In genomic region chr7:99408347-99409191, GRCh38 we compare ENCODE assay signal across 1 cellular context.
TF ChIP-seq lines count a peak whose summit lies in the region.

BUD31 (plus strand) TSS chr7:99408969; CDS start chr7:99411093, 2,124 bp downstream.
A gene with protein sequence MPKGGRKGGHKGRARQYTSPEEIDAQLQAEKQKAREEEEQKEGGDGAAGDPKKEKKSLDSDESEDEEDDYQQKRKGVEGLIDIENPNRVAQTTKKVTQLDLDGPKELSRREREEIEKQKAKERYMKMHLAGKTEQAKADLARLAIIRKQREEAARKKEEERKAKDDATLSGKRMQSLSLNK (minus strand): TSS chr7:99408597. CDS start chr7:99408548, 49 bp downstream.

TF ChIP-seq in HEK293, 187 proteins besides CTCF, POLR2A, EP300 and RAD21 (continued from another document):
- TF ChIP-seq, protein P1, sequence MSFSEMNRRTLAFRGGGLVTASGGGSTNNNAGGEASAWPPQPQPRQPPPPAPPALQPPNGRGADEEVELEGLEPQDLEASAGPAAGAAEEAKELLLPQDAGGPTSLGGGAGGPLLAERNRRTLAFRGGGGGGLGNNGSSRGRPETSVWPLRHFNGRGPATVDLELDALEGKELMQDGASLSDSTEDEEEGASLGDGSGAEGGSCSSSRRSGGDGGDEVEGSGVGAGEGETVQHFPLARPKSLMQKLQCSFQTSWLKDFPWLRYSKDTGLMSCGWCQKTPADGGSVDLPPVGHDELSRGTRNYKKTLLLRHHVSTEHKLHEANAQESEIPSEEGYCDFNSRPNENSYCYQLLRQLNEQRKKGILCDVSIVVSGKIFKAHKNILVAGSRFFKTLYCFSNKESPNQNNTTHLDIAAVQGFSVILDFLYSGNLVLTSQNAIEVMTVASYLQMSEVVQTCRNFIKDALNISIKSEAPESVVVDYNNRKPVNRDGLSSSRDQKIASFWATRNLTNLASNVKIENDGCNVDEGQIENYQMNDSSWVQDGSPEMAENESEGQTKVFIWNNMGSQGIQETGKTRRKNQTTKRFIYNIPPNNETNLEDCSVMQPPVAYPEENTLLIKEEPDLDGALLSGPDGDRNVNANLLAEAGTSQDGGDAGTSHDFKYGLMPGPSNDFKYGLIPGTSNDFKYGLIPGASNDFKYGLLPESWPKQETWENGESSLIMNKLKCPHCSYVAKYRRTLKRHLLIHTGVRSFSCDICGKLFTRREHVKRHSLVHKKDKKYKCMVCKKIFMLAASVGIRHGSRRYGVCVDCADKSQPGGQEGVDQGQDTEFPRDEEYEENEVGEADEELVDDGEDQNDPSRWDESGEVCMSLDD (tag by site-specific recombination; IDR thresholded peaks at IDR 0.05): no peak
- TF ChIP-seq ZBTB48 (tag by site-specific recombination; IDR thresholded peaks at IDR 0.05) (no peak), TCF7L2 (IDR thresholded peaks at IDR 0.05; ENCODE audit: borderline replicate concordance, low read depth, low read length) (no peak), ZNF174 (tag by site-specific recombination; IDR thresholded peaks at IDR 0.05) (no peak), ZNF555 (tag by site-specific recombination; conservative IDR thresholded peaks at IDR 0.05) (no peak), ZNF645 (tag by site-specific recombination; IDR thresholded peaks at IDR 0.05) (no peak), TRIM28 (IDR thresholded peaks at IDR 0.05; ENCODE audit: borderline replicate concordance, low read length) (no peak), MEIS1 (CRISPR knock-in tag; IDR thresholded peaks at IDR 0.05; ENCODE audit: borderline replicate concordance) (no peak), ZNF585B (tag by site-specific recombination; IDR thresholded peaks at IDR 0.05) (no peak), ZNF324 (tag by site-specific recombination; IDR thresholded peaks at IDR 0.05) (peak; percentile 99), ZNF580 (tag by site-specific recombination; IDR thresholded peaks at IDR 0.05) (peak; percentile 72; the same call in 1 of the 2 replicates), PRDM4 (tag by site-specific recombination; IDR thresholded peaks at IDR 0.05) (peak; percentile 53), ZNF266 (tag by site-specific recombination; IDR thresholded peaks at IDR 0.05; ENCODE audit: low read depth) (no peak), ZBTB8A (tag by site-specific recombination; IDR thresholded peaks at IDR 0.05) (peak; percentile 70; the same call in 1 of the 2 replicates), ZNF629 (tag by site-specific recombination; IDR thresholded peaks at IDR 0.05) (peak; percentile 96), ZNF366 (tag by site-specific recombination; conservative IDR thresholded peaks at IDR 0.05) (peak; percentile 36; the same call in 1 of the 2 replicates), ZNF2 (tag by site-specific recombination; IDR thresholded peaks at IDR 0.05) (peak; percentile 35; the same call in 1 of the 2 replicates), ZNF677 (tag by site-specific recombination; IDR thresholded peaks at IDR 0.05) (no peak), ZBTB49 (tag by site-specific recombination; IDR thresholded peaks at IDR 0.05; ENCODE audit: low read depth) (no peak), ZNF785 (tag by site-specific recombination; IDR thresholded peaks at IDR 0.05) (peak; percentile 52; the same call in 1 of the 2 replicates), ZNF23 (tag by site-specific recombination; IDR thresholded peaks at IDR 0.05; ENCODE audit: borderline replicate concordance) (no peak)
TF ChIP-seq in HEK293: peak in this region for 65.
